ENCODE assay signal across 14 cellular contexts in genomic region chr5:161847896-161848510, GRCh38. TPM values are rescaled to one million over a fixed set of nuclear protein-coding genes. Genes with fewer than 3 reads are reported as not detected.
DNase-seq lines count a peak whose midpoint lies in the region; ATAC-seq, FAIRE-seq and TF ChIP-seq lines count a peak whose summit lies in the region.
"Had no signal": no experiment of that assay in that cellular context is flagged by ENCODE, and none has a peak within 500 bp of the region (broad histone marks: within the 10 kb centered on the region; RNA-seq: fewer than 3 reads in every experiment).

Gene GABRA1 (plus strand): TSS chr5:161848120. CDS start chr5:161850811, 2,691 bp downstream.

- ATAC-seq in GM21619 (IDR thresholded peaks at IDR 0.05; ENCODE audit: unreplicated experiment) (no peak), HG02798 (IDR thresholded peaks at IDR 0.05; ENCODE audit: poor library complexity, unreplicated experiment) (no peak), HG03378 (IDR thresholded peaks at IDR 0.05; ENCODE audit: unreplicated experiment) (no peak)

- intact Hi-C loops in stomach (cut with DNase I; ENCODE audit: low total_unique reads), result no loop called here

- H3K4me1 ChIP-seq in astrocyte (ENCODE audit: insufficient read depth, low read length), result no peaks in the 10 kb centered on the region
- H3K4me1 ChIP-seq in stomach, result peaks cover 0 to 18% (median 8%) of the 10 kb centered on the region in 4 donors

- 1 to 5% (median 5%) methylated on average over 20 to 21 of the region's 21 CpGs for WGBS in stomach, 5 donors

- peak within 1 kb of the TSS; percentile 70 for H3K4me2 ChIP-seq in astrocyte (ENCODE audit: low read length)

- H3K36me3 ChIP-seq in astrocyte (ENCODE audit: insufficient read depth, low read length), result no peaks in the 10 kb centered on the region
- H3K36me3 ChIP-seq in stomach, result no peaks in the 10 kb centered on the region
- H3K36me3 ChIP-seq: esophagus squamous epithelium had no signal

- no peak within 1 kb of the TSS for H2AFZ ChIP-seq in astrocyte (ENCODE audit: low read depth, low read length)

- no peak within 1 kb of the TSS for H3K27ac Mint-ChIP-seq in astrocyte (ENCODE audit: unreplicated experiment)

- H3K36me3 Mint-ChIP-seq in astrocyte (ENCODE audit: low read depth, unreplicated experiment), result no peaks in the 10 kb centered on the region

- DNase-seq in NCI-H345 (lab: John Stamatoyannopoulos, UW), result peak; percentile 1
- DNase-seq in NCI-H345 treated with DMSO at 0.1 percent for 48 hours (lab: John Stamatoyannopoulos, UW; ENCODE audit: unreplicated experiment), result no peak
- DNase-seq in astrocyte (ENCODE audit: low read depth), result no peak
- peak; percentile 20 for DNase-seq in iPS-NIHi7 (ENCODE audit: extremely low spot score)
- DNase-seq in stomach, result no peak
- DNase-seq: esophagus squamous epithelium; stimulated activated CD4-positive, alpha-beta T cell treated with anti-CD3 and anti-CD28 coated beads, Interleukin-4, amount 100 ng/mL, for 24 hours had no signal

- H3K9me3 Mint-ChIP-seq in astrocyte (ENCODE audit: unreplicated experiment), result no peaks in the 10 kb centered on the region

- no peak for TF ChIP-seq POLR2A in stomach (IDR thresholded peaks at IDR 0.05)

- H3K4me1 Mint-ChIP-seq in astrocyte (ENCODE audit: low read depth, unreplicated experiment), result no peaks in the 10 kb centered on the region

- H3K27me3 ChIP-seq in astrocyte (ENCODE audit: insufficient read depth, low read length), result peaks cover 2% of the 10 kb centered on the region
- H3K27me3 ChIP-seq in stomach, result peaks cover 0 to 46% (median 21%) of the 10 kb centered on the region in 3 donors

- no peak within 1 kb of the TSS for H3K9ac ChIP-seq in astrocyte (ENCODE audit: low read length)

- TF ChIP-seq EP300 in stomach (IDR thresholded peaks at IDR 0.05), result no peak

- peak within 1 kb of the TSS; percentile 80 for H3K4me3 Mint-ChIP-seq in astrocyte (ENCODE audit: unreplicated experiment)

- H3K4me3 ChIP-seq in astrocyte (ENCODE audit: insufficient read depth, low read depth, low read length) (no peak within 1 kb of the TSS), stomach (peak within 1 kb of the TSS; percentile 4 to 24 (median 10))

- peaks cover 30% of the 10 kb centered on the region for H3K27me3 Mint-ChIP-seq in astrocyte (ENCODE audit: low read depth, unreplicated experiment)

- no peaks in the 10 kb centered on the region for H3K9me3 ChIP-seq in astrocyte (ENCODE audit: insufficient read depth, low read depth, low read length)
- H3K9me3 ChIP-seq in stomach, result no peaks in the 10 kb centered on the region
- H3K9me3 ChIP-seq: esophagus squamous epithelium had no signal

- no peak for TF ChIP-seq CTCF in astrocyte (IDR thresholded peaks at IDR 0.05; ENCODE audit: insufficient read depth, low read depth, low read length)
- TF ChIP-seq CTCF in stomach (IDR thresholded peaks at IDR 0.05), result no peak

- no peaks in the 10 kb centered on the region for H4K20me1 ChIP-seq in astrocyte (ENCODE audit: insufficient read depth, low read length)

- FAIRE-seq in astrocyte (lab: Jason Lieb, UNC), result no peak
- FAIRE-seq: GM19239, RCC 7860 had no signal

- no peak within 1 kb of the TSS for H3K27ac ChIP-seq in astrocyte (ENCODE audit: low read depth, low read length)
- no peak within 1 kb of the TSS for H3K27ac ChIP-seq in stomach
- H3K27ac ChIP-seq: esophagus squamous epithelium had no signal

- no peaks in the 10 kb centered on the region for H3K79me2 ChIP-seq in astrocyte (ENCODE audit: insufficient read depth, low read length)

RNA-seq across cellular contexts. Expression of gene GABRA1, which starts in this region (rescaled TPM):
- 0.32 and 0.41 TPM in 2 replicates for total RNA-seq in astrocyte
- under 1 TPM in 1 of 5 donors, not detected in 4; 0.92 TPM for total RNA-seq in stomach
- polyA plus RNA-seq in stomach, result under 1 TPM in 2 of 3 donors, not detected in 1; 0.05 to 0.75 TPM
- total RNA-seq: A673, esophagus squamous epithelium, mucosa of gallbladder had no signal

Comparison
In these comparisons a context has a peak if more than half of its experiments do, and no peak if none do; other contexts are left out.
1. DNase-seq: peak in NCI-H345 (single experiment) and iPS-NIHi7 (single experiment); none in NCI-H345 treated with DMSO at 0.1 percent for 48 hours (single experiment), astrocyte (single experiment) and stomach (single experiment).